ENCODE assay signal across 1 cellular context in genomic region chr5:178212241-178213002, GRCh38.
TF ChIP-seq lines count a peak whose summit lies in the region.

No MANE protein-coding gene starts in this region.

TF ChIP-seq in GM23338, 12 proteins besides CTCF, POLR2A, EP300 and RAD21:
- no peak for TF ChIP-seq ZNF462 (CRISPR knock-in tag; IDR thresholded peaks at IDR 0.05)
- no peak for TF ChIP-seq NANOG (IDR thresholded peaks at IDR 0.05; ENCODE audit: borderline replicate concordance)
- TF ChIP-seq ETS1 (IDR thresholded peaks at IDR 0.05), result no peak
- TF ChIP-seq ZNF114 (CRISPR knock-in tag; IDR thresholded peaks at IDR 0.05), result no peak
- no peak for TF ChIP-seq ZNF331 (CRISPR knock-in tag; IDR thresholded peaks at IDR 0.05; ENCODE audit: low read depth)
- no peak for TF ChIP-seq JUNB (IDR thresholded peaks at IDR 0.05; ENCODE audit: unreplicated experiment)
- TF ChIP-seq EZH2phosphoT487 (IDR thresholded peaks at IDR 0.05; ENCODE audit: unreplicated experiment), result no peak
- no peak for TF ChIP-seq CREB1 (CRISPR knock-in tag; IDR thresholded peaks at IDR 0.05; ENCODE audit: low read depth)
- TF ChIP-seq POLR2AphosphoS5 (IDR thresholded peaks at IDR 0.05; ENCODE audit: low read depth), result peak; percentile 65
